In genomic region chr6:83190596-83190995, GRCh38 we compare ENCODE assay signal across 22 cellular contexts. TPM values are rescaled to one million over a fixed set of nuclear protein-coding genes. Genes with fewer than 3 reads are reported as not detected.
DNase-seq lines count a peak whose midpoint lies in the region; ATAC-seq and TF ChIP-seq lines count a peak whose summit lies in the region.
"Had no signal": no experiment of that assay in that cellular context is flagged by ENCODE, and none has a peak within 500 bp of the region (broad histone marks: within the 10 kb centered on the region; RNA-seq: fewer than 3 reads in every experiment).

No MANE protein-coding gene starts in this region.

- H4K8ac ChIP-seq in mesendoderm (ENCODE audit: low read depth, low read length): no peak overlapping the region

- H3K27ac Mint-ChIP-seq in chondrocyte (ENCODE audit: unreplicated experiment): no peak overlapping the region
- H3K27ac Mint-ChIP-seq: activated naive CD4-positive, alpha-beta T cell treated with anti-CD3 and anti-CD28 coated beads, Interleukin-2, amount 10 ng/mL, durations not matched to agents 7 days and 5 days; dendritic cell treated with granulocyte-macrophage colony-stimulating factor and Interleukin-4, amounts not matched to agents 40 ng/mL and 50 ng/mL, for 4 days had no signal

- H3K18ac ChIP-seq in mesendoderm (ENCODE audit: low read length): no peak overlapping the region

- peaks cover 26% of the 10 kb centered on the region for H3K79me2 ChIP-seq in mesendoderm (ENCODE audit: control insufficient read depth, insufficient read depth, low read length)

- no peaks in the 10 kb centered on the region for H3K9me3 Mint-ChIP-seq in chondrocyte (ENCODE audit: low read depth)
- H3K9me3 Mint-ChIP-seq: activated naive CD4-positive, alpha-beta T cell treated with anti-CD3 and anti-CD28 coated beads, Interleukin-2, amount 10 ng/mL, durations not matched to agents 7 days and 5 days; dendritic cell treated with granulocyte-macrophage colony-stimulating factor and Interleukin-4, amounts not matched to agents 40 ng/mL and 50 ng/mL, for 4 days had no signal

- peaks cover 3% of the 10 kb centered on the region for H3K36me3 ChIP-seq in mesendoderm (ENCODE audit: control insufficient read depth, insufficient read depth, low read length)
- H3K36me3 ChIP-seq in subcutaneous abdominal adipose tissue (ENCODE audit: control insufficient read depth in 5 of 5, insufficient read depth in 5 of 5, low read length in 5 of 5): peaks cover 13 to 24% (median 14%) of the 10 kb centered on the region in 5 donors

- H3K4me1 ChIP-seq in mesendoderm (ENCODE audit: control insufficient read depth, low read depth, low read length) (peaks cover 4% of the 10 kb centered on the region), subcutaneous abdominal adipose tissue (ENCODE audit: control insufficient read depth in 5 of 5, insufficient read depth in 5 of 5, low read length in 5 of 5) (peaks cover 0 to 37% (median 26%) of the 10 kb centered on the region in 5 donors)

- H2BK120ac ChIP-seq in mesendoderm (ENCODE audit: low read depth, low read length): no peak overlapping the region

- peak; percentile 58 for DNase-seq in NCI-H82 (lab: John Stamatoyannopoulos, UW)
- no peak for DNase-seq in NCI-H82 treated with DMSO at 0.1 percent for 48 hours (lab: John Stamatoyannopoulos, UW; ENCODE audit: unreplicated experiment)
- no peak for DNase-seq in chondrocyte (ENCODE audit: low spot score)
- DNase-seq in mesendoderm: peak; percentile 62
- no peak for DNase-seq in hypothalamus (lab: John Stamatoyannopoulos, UW)
- DNase-seq: activated CD4-positive, alpha-beta T cell treated with anti-CD3 and anti-CD28 coated beads, Interleukin-2, amount 50 U/mL, for 4 hours; activated naive CD4-positive, alpha-beta T cell treated with anti-CD3 and anti-CD28 coated beads, Interleukin-2, amount 10 ng/mL, durations not matched to agents 7 days and 5 days; left ventricle myocardium inferior; NCI-H1105 treated with DMSO at 0.1 percent for 48 hours; NCI-H2029 treated with DMSO at 0.1 percent for 48 hours; NCI-H526; psoas muscle; stimulated activated naive CD4-positive, alpha-beta T cell treated with Interleukin-2 at 50 U/mL for 16 hours; T-helper 1 cell had no signal

- H3K27ac ChIP-seq in mesendoderm (ENCODE audit: low read depth, low read length): no peak overlapping the region
- peak overlapping the region; percentile 78 for H3K27ac ChIP-seq in subcutaneous abdominal adipose tissue (ENCODE audit: low read depth, low read length)
- H3K27ac ChIP-seq: 22Rv1, C4-2B, left ventricle myocardium inferior, psoas muscle, SJSA1 had no signal

- H3K4me1 Mint-ChIP-seq in chondrocyte (ENCODE audit: low read depth): peaks cover 59% of the 10 kb centered on the region

- no peaks in the 10 kb centered on the region for H3K27me3 Mint-ChIP-seq in chondrocyte (ENCODE audit: low read depth)

- peak overlapping the region; percentile 98 for H3K4me3 Mint-ChIP-seq in chondrocyte (ENCODE audit: unreplicated experiment)
- H3K4me3 Mint-ChIP-seq: dendritic cell treated with granulocyte-macrophage colony-stimulating factor and Interleukin-4, amounts not matched to agents 40 ng/mL and 50 ng/mL, for 4 days had no signal

- H2AK5ac ChIP-seq in mesendoderm (ENCODE audit: low read length): no peak overlapping the region

- no peak overlapping the region for H2BK15ac ChIP-seq in mesendoderm (replicated peaks; ENCODE audit: low read depth)

- H3K79me1 ChIP-seq in mesendoderm (ENCODE audit: low read length): peaks cover 14% of the 10 kb centered on the region

- H3K9ac ChIP-seq in mesendoderm (ENCODE audit: low read length): peak overlapping the region; percentile 12
- H3K9ac ChIP-seq in subcutaneous abdominal adipose tissue (ENCODE audit: low read length in 5 of 5): peak overlapping the region in 2 of 5 donors; percentile 56 to 73

- H3K9me3 ChIP-seq in subcutaneous abdominal adipose tissue (ENCODE audit: control insufficient read depth in 5 of 5, low read length in 5 of 5): no peaks in the 10 kb centered on the region
- H3K9me3 ChIP-seq: left ventricle myocardium inferior, psoas muscle, SJSA1 had no signal

- H4K5ac ChIP-seq in mesendoderm (ENCODE audit: low read length): no peak overlapping the region

- no peak overlapping the region for H3K4ac ChIP-seq in mesendoderm (ENCODE audit: low read depth, low read length)

- TF ChIP-seq CTCF in chondrocyte (IDR thresholded peaks at IDR 0.05): no peak

- H3K4me2 ChIP-seq in mesendoderm (ENCODE audit: low read length): peak overlapping the region; percentile 13

- H3K36me3 Mint-ChIP-seq in chondrocyte (ENCODE audit: low read depth): peaks cover 26% of the 10 kb centered on the region

- no peak overlapping the region for H3K56ac ChIP-seq in mesendoderm (ENCODE audit: low read length)

- H3K4me3 ChIP-seq in mesendoderm (ENCODE audit: low read length) (no peak overlapping the region), subcutaneous abdominal adipose tissue (ENCODE audit: low read depth in 1 of 5, low read length in 5 of 5) (peak overlapping the region in 1 of 5 donors; percentile 29)
- H3K4me3 ChIP-seq: left ventricle myocardium inferior, psoas muscle, SJSA1 had no signal

- ATAC-seq in HG02571 (IDR thresholded peaks at IDR 0.05; ENCODE audit: unreplicated experiment) (no peak), GM19351 (IDR thresholded peaks at IDR 0.05; ENCODE audit: unreplicated experiment) (no peak)
- ATAC-seq: GM12878, psoas muscle had no signal

- no peak overlapping the region for H3K23ac ChIP-seq in mesendoderm (ENCODE audit: low read length)

- no peak overlapping the region for H2BK5ac ChIP-seq in mesendoderm (ENCODE audit: low read length)

- WGBS in mesendoderm (ENCODE audit: extremely low coverage, insufficient coverage, low lambda C conversion rate): no CpG with 5 or more reads among the region's 6 CpGs

- H3K27me3 ChIP-seq in mesendoderm (ENCODE audit: insufficient read depth, low read length, poor library complexity) (no peaks in the 10 kb centered on the region), subcutaneous abdominal adipose tissue (ENCODE audit: control insufficient read depth in 5 of 5, insufficient read depth in 4 of 5, low read length in 5 of 5) (no peaks in the 10 kb centered on the region)
- H3K27me3 ChIP-seq: SJSA1 had no signal

RNA-seq across cellular contexts. Expression of gene PGM3, which starts 2.5 kb away (rescaled TPM):
- 130 to 159 TPM (median 135 TPM) in 3 replicates for total RNA-seq in chondrocyte
- polyA plus RNA-seq in mesendoderm (2013, experiment 1 of 2): 31.2 TPM
- 23.1 TPM for polyA plus RNA-seq in mesendoderm (2013, experiment 2 of 2)

RNA-seq across cellular contexts. Expression of gene RWDD2A, which starts 2.6 kb away (rescaled TPM):
- 6.4 to 7.8 TPM (median 6.5 TPM) in 3 replicates for total RNA-seq in chondrocyte
- 1.8 TPM for polyA plus RNA-seq in mesendoderm (2013, experiment 1 of 2)
- polyA plus RNA-seq in mesendoderm (2013, experiment 2 of 2): 1.8 TPM

Comparison
In these comparisons a context has a peak if more than half of its experiments do, and no peak if none do; other contexts are left out.
1. DNase-seq: peak in NCI-H82 (single experiment) and mesendoderm (single experiment); none in NCI-H82 treated with DMSO at 0.1 percent for 48 hours (single experiment), chondrocyte (single experiment) and hypothalamus (0 of 51).